In genomic region chr20:1225263-1225728, GRCh38 we compare ENCODE assay signal across 8 cellular contexts. TPM values are rescaled to one million over a fixed set of nuclear protein-coding genes. Genes with fewer than 3 reads are reported as not detected.
DNase-seq lines count a peak whose midpoint lies in the region; ATAC-seq and TF ChIP-seq lines count a peak whose summit lies in the region.

No MANE protein-coding gene starts in this region.

- no peaks in the 10 kb centered on the region for H4K20me1 ChIP-seq in smooth muscle cell (ENCODE audit: low read depth)

- TF ChIP-seq CTCF in gastroesophageal sphincter (IDR thresholded peaks at IDR 0.05): no peak
- no peak for TF ChIP-seq CTCF in smooth muscle cell (IDR thresholded peaks at IDR 0.05; ENCODE audit: borderline replicate concordance, insufficient read depth, poor library complexity, severe bottlenecking)

- peak overlapping the region; percentile 79 for H2AFZ ChIP-seq in smooth muscle cell (ENCODE audit: low read depth)

- H3K4me2 ChIP-seq in smooth muscle cell: peak overlapping the region; percentile 86

- H3K36me3 ChIP-seq in gastroesophageal sphincter: no peaks in the 10 kb centered on the region
- H3K36me3 ChIP-seq in smooth muscle cell (ENCODE audit: low read depth): no peaks in the 10 kb centered on the region

- H3K9me3 ChIP-seq in gastroesophageal sphincter: no peaks in the 10 kb centered on the region
- H3K9me3 ChIP-seq in smooth muscle cell (replicated peaks; ENCODE audit: low read depth): no peaks in the 10 kb centered on the region

- peak; percentile 83 for ATAC-seq in gastroesophageal sphincter
- ATAC-seq in HG03097 (IDR thresholded peaks at IDR 0.05; ENCODE audit: low FRiP score, unreplicated experiment): no peak

- peak in 1 of 2 donors; percentile 11 for TF ChIP-seq POLR2A in gastroesophageal sphincter (IDR thresholded peaks at IDR 0.05)

- no peak overlapping the region for H3K9ac ChIP-seq in smooth muscle cell (ENCODE audit: low read depth)

- no peak for TF ChIP-seq EP300 in gastroesophageal sphincter (IDR thresholded peaks at IDR 0.05)

- 0% methylated on average over 7 to 14 of the region's 26 CpGs for WGBS in gastroesophageal sphincter (ENCODE audit: low coverage in 1 of 2), 2 donors
- WGBS in smooth muscle cell (ENCODE audit: low lambda C conversion rate): 6% methylated on average over 3 of the region's 26 CpGs

- H3F3A ChIP-seq in smooth muscle cell (ENCODE audit: low read depth): no peaks in the 10 kb centered on the region

- DNase-seq in NCI-H1417 (lab: John Stamatoyannopoulos, UW): peak in 2 of 3 experiments; percentile 68 to 84
- no peak for DNase-seq in NCI-H1417 treated with DMSO at 0.1 percent for 48 hours (lab: John Stamatoyannopoulos, UW)
- peak; percentile 70 to 85 for DNase-seq in SW 1271 (lab: John Stamatoyannopoulos, UW)
- DNase-seq in smooth muscle cell (lab: John Stamatoyannopoulos, UW; ENCODE audit: unreplicated experiment): no peak
- DNase-seq in stimulated activated CD4-positive, alpha-beta T cell treated with anti-CD3 and anti-CD28 coated beads, Interleukin-12 subunit alpha, Interleukin-12 subunit beta, amount 100 ng/mL, for 4 hours: no peak
- DNase-seq in activated CD4-positive, alpha-beta T cell treated with anti-CD3 and anti-CD28 coated beads, Interleukin-2, amount 50 U/mL, for 4 hours: no peak

- peak overlapping the region in 1 of 2 donors; percentile 63 for H3K4me3 ChIP-seq in gastroesophageal sphincter
- H3K4me3 ChIP-seq in smooth muscle cell: peak overlapping the region; percentile 48

- H3K27ac ChIP-seq in gastroesophageal sphincter: peak overlapping the region in 2 of 4 donors; percentile 40 to 67
- H3K27ac ChIP-seq in smooth muscle cell (ENCODE audit: low read depth): no peak overlapping the region

- peaks cover 64% of the 10 kb centered on the region for H3K27me3 ChIP-seq in gastroesophageal sphincter
- H3K27me3 ChIP-seq in smooth muscle cell (ENCODE audit: low read depth): peaks cover 33% of the 10 kb centered on the region

- H3K79me2 ChIP-seq in smooth muscle cell (ENCODE audit: low read depth): no peaks in the 10 kb centered on the region

- H3K4me1 ChIP-seq in gastroesophageal sphincter: peaks cover 0 to 20% (median 10%) of the 10 kb centered on the region in 3 donors
- H3K4me1 ChIP-seq in smooth muscle cell (ENCODE audit: low read depth): no peaks in the 10 kb centered on the region

RNA-seq across cellular contexts. Expression of gene RAD21L1, which starts 0.5 kb away (rescaled TPM):
- total RNA-seq in gastroesophageal sphincter (not detected), smooth muscle cell (not detected in 2 replicates)
- polyA plus RNA-seq in smooth muscle cell: not detected in 2 replicates

RNA-seq across cellular contexts. Expression of gene C20orf202, which starts 22.0 kb away (rescaled TPM):
- total RNA-seq in gastroesophageal sphincter (1 to 10 TPM in 1 of 4 donors, under 1 TPM in 2, not detected in 1; 0.27 to 1.3 (median 0.62) TPM), smooth muscle cell (not detected in 2 replicates)
- polyA plus RNA-seq in smooth muscle cell: not detected in 2 replicates

RNA-seq across cellular contexts. Expression of gene TMEM74B, which starts 40.5 kb away (rescaled TPM):
- total RNA-seq in gastroesophageal sphincter (1 to 10 TPM in 2 of 4 donors, not detected in 2; 1.5 to 1.8 TPM), smooth muscle cell (0.94 and 3.0 TPM in 2 replicates)
- 0.72 TPM in 1 of 2 replicates, not detected in the other for polyA plus RNA-seq in smooth muscle cell

RNA-seq across cellular contexts. Expression of gene SNPH, which starts 40.8 kb away (rescaled TPM):
- 10 to 100 TPM in 3 of 4 donors, 1 to 10 TPM in 1; 9.8 to 31.6 (median 12.5) TPM for total RNA-seq in gastroesophageal sphincter
- 3.0 and 3.2 TPM in 2 replicates for total RNA-seq in smooth muscle cell
- 3.0 and 3.1 TPM in 2 replicates for polyA plus RNA-seq in smooth muscle cell

Comparison
In these comparisons a context has a peak if more than half of its experiments do, and no peak if none do; other contexts are left out.
1. DNase-seq: peak in NCI-H1417 (2 of 3) and SW 1271 (2 of 2); none in NCI-H1417 treated with DMSO at 0.1 percent for 48 hours (single experiment), smooth muscle cell (single experiment), stimulated activated CD4-positive, alpha-beta T cell treated with anti-CD3 and anti-CD28 coated beads, Interleukin-12 subunit alpha, Interleukin-12 subunit beta, amount 100 ng/mL, for 4 hours (single experiment) and activated CD4-positive, alpha-beta T cell treated with anti-CD3 and anti-CD28 coated beads, Interleukin-2, amount 50 U/mL, for 4 hours (0 of 2).